ENCODE assay signal across 14 cellular contexts in the genomic region with DNA sequence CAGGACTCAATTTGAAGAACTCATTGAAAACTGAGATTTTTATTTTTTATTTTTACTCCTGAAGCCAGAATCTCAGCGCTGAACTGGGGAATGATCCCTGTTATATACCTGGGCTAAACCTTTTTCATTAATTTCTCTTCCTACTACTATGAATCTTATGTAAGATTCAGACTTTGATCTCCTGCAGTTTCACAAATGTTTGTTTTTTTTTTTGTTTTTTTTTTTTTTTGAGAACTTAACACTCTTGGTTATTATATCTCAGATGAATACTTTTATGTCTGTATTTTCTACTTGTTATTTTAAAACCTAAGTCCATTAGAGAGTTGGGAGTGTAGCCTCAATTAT.
DNase-seq lines count a peak whose midpoint lies in the region; ATAC-seq and TF ChIP-seq lines count a peak whose summit lies in the region.
"Had no signal": no experiment of that assay in that cellular context is flagged by ENCODE, and none has a peak within 500 bp of the region (broad histone marks: within the 10 kb centered on the region; RNA-seq: fewer than 3 reads in every experiment).

No MANE protein-coding gene starts in this region.

- no peaks in the 10 kb centered on the region for H3K79me2 ChIP-seq in GM23338 (replicated peaks; ENCODE audit: insufficient read depth)

- H2AFZ ChIP-seq in GM23338 = 0 out of 2 replicates have a peak overlapping the region, but pooled peaks have one; percentile 30

- no peaks in the 10 kb centered on the region for H3K36me3 ChIP-seq in GM23338 (ENCODE audit: insufficient read depth)
- H3K36me3 ChIP-seq: BE2C had no signal

- peaks cover 7% of the 10 kb centered on the region for H3K9me3 Mint-ChIP-seq in activated naive CD4-positive, alpha-beta T cell treated with anti-CD3 and anti-CD28 coated beads, Interleukin-2, amount 50 U/mL, for 24 hours
- H3K9me3 Mint-ChIP-seq in GM23338 (no peaks in the 10 kb centered on the region), nephron progenitor cell (peaks cover 5% of the 10 kb centered on the region), type B pancreatic cell (no peaks in the 10 kb centered on the region)
- no peaks in the 10 kb centered on the region for H3K9me3 Mint-ChIP-seq in central memory CD8-positive, alpha-beta T cell

- TF ChIP-seq CTCF in GM23338 (conservative IDR thresholded peaks at IDR 0.05; ENCODE audit: low read depth in 2 of 2) (no peak), nephron progenitor cell (IDR thresholded peaks at IDR 0.05) (no peak), type B pancreatic cell (conservative IDR thresholded peaks at IDR 0.05) (no peak)

- H3K4me1 Mint-ChIP-seq in activated naive CD4-positive, alpha-beta T cell treated with anti-CD3 and anti-CD28 coated beads, Interleukin-2, amount 50 U/mL, for 24 hours = peaks cover 54% of the 10 kb centered on the region
- H3K4me1 Mint-ChIP-seq in GM23338 (no peaks in the 10 kb centered on the region), nephron progenitor cell (peaks cover 27% of the 10 kb centered on the region), type B pancreatic cell (ENCODE audit: unreplicated experiment) (peaks cover 5% of the 10 kb centered on the region)
- H3K4me1 Mint-ChIP-seq in central memory CD8-positive, alpha-beta T cell = peaks cover 42% of the 10 kb centered on the region

- no peak overlapping the region for H3K27ac ChIP-seq in GM23338 (ENCODE audit: low read depth)

- H3K4me1 ChIP-seq in GM23338 (ENCODE audit: insufficient read depth) = no peaks in the 10 kb centered on the region
- H3K4me1 ChIP-seq: BE2C had no signal

- H4K20me1 ChIP-seq in GM23338 (replicated peaks; ENCODE audit: insufficient read depth) = no peaks in the 10 kb centered on the region

- H3K27me3 ChIP-seq in GM23338 (ENCODE audit: insufficient read depth) = no peaks in the 10 kb centered on the region
- H3K27me3 ChIP-seq: BE2C had no signal

- no peak overlapping the region for H3K4me3 ChIP-seq in GM23338

- peaks cover 3% of the 10 kb centered on the region for H3K36me3 Mint-ChIP-seq in activated naive CD4-positive, alpha-beta T cell treated with anti-CD3 and anti-CD28 coated beads, Interleukin-2, amount 50 U/mL, for 24 hours
- H3K36me3 Mint-ChIP-seq in GM23338 (ENCODE audit: low read depth) (no peaks in the 10 kb centered on the region), nephron progenitor cell (ENCODE audit: low read depth) (no peaks in the 10 kb centered on the region), type B pancreatic cell (no peaks in the 10 kb centered on the region)
- peaks cover 1% of the 10 kb centered on the region for H3K36me3 Mint-ChIP-seq in central memory CD8-positive, alpha-beta T cell (ENCODE audit: insufficient read depth)

- no peak for DNase-seq in activated naive CD4-positive, alpha-beta T cell treated with anti-CD3 and anti-CD28 coated beads, Interleukin-2, amount 50 U/mL, for 16 hours
- no peak for DNase-seq in GM23338 (ENCODE audit: low spot score)
- DNase-seq in central memory CD8-positive, alpha-beta T cell (ENCODE audit: low spot score in 2 of 2) = no peak
- DNase-seq in nephron progenitor cell = no peak
- no peak for DNase-seq in NCI-H1694 (lab: John Stamatoyannopoulos, UW)
- no peak for DNase-seq in type B pancreatic cell (ENCODE audit: extremely low spot score, unreplicated experiment)
- DNase-seq: BE2C, HCEC 1CT, Kasumi-1, NCI-H2029, NCI-H2171 treated with DMSO at 0.1 percent for 48 hours, NCI-H524, SHP77 had no signal

- no peaks in the 10 kb centered on the region for H3F3A ChIP-seq in GM23338 (replicated peaks; ENCODE audit: low read depth)

- ATAC-seq in GM23338 = no peak
- no peak for ATAC-seq in central memory CD8-positive, alpha-beta T cell (replicated peaks; ENCODE audit: extremely low read depth, poor library complexity, severe bottlenecking)

- no peaks in the 10 kb centered on the region for H3K27me3 Mint-ChIP-seq in activated naive CD4-positive, alpha-beta T cell treated with anti-CD3 and anti-CD28 coated beads, Interleukin-2, amount 50 U/mL, for 24 hours
- no peaks in the 10 kb centered on the region for H3K27me3 Mint-ChIP-seq in GM23338 (ENCODE audit: insufficient read depth, low read depth, poor library complexity)
- no peaks in the 10 kb centered on the region for H3K27me3 Mint-ChIP-seq in central memory CD8-positive, alpha-beta T cell
- peaks cover 7% of the 10 kb centered on the region for H3K27me3 Mint-ChIP-seq in nephron progenitor cell (ENCODE audit: low read depth, poor library complexity)
- H3K27me3 Mint-ChIP-seq in type B pancreatic cell = peaks cover 3% of the 10 kb centered on the region

- peak overlapping the region; percentile 76 for H3K4me3 Mint-ChIP-seq in activated naive CD4-positive, alpha-beta T cell treated with anti-CD3 and anti-CD28 coated beads, Interleukin-2, amount 50 U/mL, for 24 hours
- H3K4me3 Mint-ChIP-seq in GM23338 = no peak overlapping the region
- H3K4me3 Mint-ChIP-seq in central memory CD8-positive, alpha-beta T cell = no peak overlapping the region
- no peak overlapping the region for H3K4me3 Mint-ChIP-seq in nephron progenitor cell
- H3K4me3 Mint-ChIP-seq in type B pancreatic cell = no peak overlapping the region

- H3K4me2 ChIP-seq in GM23338 = no peak overlapping the region

- H3K9me2 ChIP-seq in GM23338 (ENCODE audit: insufficient read depth) = no peaks in the 10 kb centered on the region; the same call in 1 of the 2 replicates

- peak overlapping the region; percentile 97 for H3K27ac Mint-ChIP-seq in activated naive CD4-positive, alpha-beta T cell treated with anti-CD3 and anti-CD28 coated beads, Interleukin-2, amount 50 U/mL, for 24 hours
- H3K27ac Mint-ChIP-seq in GM23338 = no peak overlapping the region
- H3K27ac Mint-ChIP-seq in central memory CD8-positive, alpha-beta T cell (ENCODE audit: low read depth) = peak overlapping the region; percentile 63
- H3K27ac Mint-ChIP-seq in nephron progenitor cell = peak overlapping the region; percentile 8
- no peak overlapping the region for H3K27ac Mint-ChIP-seq in type B pancreatic cell

TF ChIP-seq in GM23338, 12 proteins besides CTCF, POLR2A, EP300 and RAD21 (continues in another document):
- TF ChIP-seq ZNF114 (CRISPR knock-in tag; IDR thresholded peaks at IDR 0.05) = no peak
- no peak for TF ChIP-seq EZH2phosphoT487 (IDR thresholded peaks at IDR 0.05; ENCODE audit: unreplicated experiment)
- no peak for TF ChIP-seq REST (IDR thresholded peaks at IDR 0.05; ENCODE audit: unreplicated experiment)

Comparison
In these comparisons a context has a peak if more than half of its experiments do, and no peak if none do; other contexts are left out.
1. H3K27ac Mint-ChIP-seq: peak in activated naive CD4-positive, alpha-beta T cell treated with anti-CD3 and anti-CD28 coated beads, Interleukin-2, amount 50 U/mL, for 24 hours (single experiment), central memory CD8-positive, alpha-beta T cell (single experiment) and nephron progenitor cell (single experiment); none in GM23338 (single experiment) and type B pancreatic cell (single experiment).